1 cellular context compared by ENCODE assay signal in the genomic region with DNA sequence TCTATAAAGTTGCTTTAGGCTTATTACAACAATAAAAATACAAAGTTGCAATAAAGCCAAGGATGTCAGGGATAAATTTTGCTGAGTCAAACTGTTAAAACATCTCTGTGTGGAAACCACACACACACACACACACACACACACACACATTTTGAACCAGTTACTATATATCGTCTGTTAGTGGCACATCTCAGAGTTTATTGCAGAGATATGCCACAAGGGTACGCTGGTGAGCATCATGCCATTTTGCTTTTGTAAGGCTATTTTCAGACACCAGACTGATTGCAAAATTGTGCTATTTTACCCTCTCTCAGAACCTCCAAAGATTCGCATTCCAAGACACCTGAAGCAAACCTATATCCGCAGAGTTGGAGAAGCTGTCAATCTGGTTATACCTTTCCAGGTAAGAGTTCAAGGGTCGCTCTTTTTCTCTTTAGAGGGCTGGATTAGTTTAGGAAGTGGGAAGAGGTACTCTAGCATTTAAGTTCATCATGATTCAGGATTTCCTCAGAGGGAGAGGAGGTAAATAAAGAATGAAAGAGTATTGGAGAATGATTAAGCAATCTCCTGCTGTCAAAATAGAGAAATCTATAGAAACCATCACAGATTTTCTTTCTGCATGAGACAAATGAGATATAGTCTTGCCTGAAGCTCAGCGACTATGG.
A peak's percentile ranks its signal among the peaks of the same experiment; 100 is the strongest.
TF ChIP-seq lines count a peak whose summit lies in the region.

No MANE protein-coding gene starts in this region.

TF ChIP-seq in HepG2, 621 proteins besides CTCF, POLR2A, EP300 and RAD21 (continued from another document and continues in another):
- TF ChIP-seq, protein P1, sequence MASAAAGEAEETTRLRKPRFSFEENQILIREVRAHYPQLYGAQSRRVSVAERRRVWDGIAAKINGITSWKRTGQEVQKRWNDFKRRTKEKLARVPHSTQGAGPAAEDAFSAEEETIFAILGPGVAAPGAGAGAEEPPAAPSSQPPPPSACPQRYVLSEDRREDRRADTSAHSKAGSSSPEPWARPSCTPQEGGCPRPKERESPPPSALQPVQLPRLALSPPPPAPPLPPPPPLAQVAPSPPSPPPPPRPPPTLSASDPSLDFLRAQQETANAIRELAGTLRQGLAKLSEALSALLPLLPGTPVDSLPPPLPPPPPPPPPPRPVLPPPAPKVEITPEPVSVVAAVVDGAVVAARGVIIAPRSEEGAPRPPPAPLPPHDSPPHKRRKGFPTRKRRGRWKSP (CRISPR knock-in tag; IDR thresholded peaks at IDR 0.05) = no peak
- no peak for TF ChIP-seq CREB1 (IDR thresholded peaks at IDR 0.05)
- TF ChIP-seq CREB1 (CRISPR knock-in tag; IDR thresholded peaks at IDR 0.05) = peak; percentile 40; the same call in 1 of the 2 replicates
- peak; percentile 42; the same call in 1 of the 2 replicates for TF ChIP-seq TGIF2 (CRISPR knock-in tag; IDR thresholded peaks at IDR 0.05)
- no peak for TF ChIP-seq PHF20 (CRISPR knock-in tag; IDR thresholded peaks at IDR 0.05)
- TF ChIP-seq HNF4G (IDR thresholded peaks at IDR 0.05; ENCODE audit: borderline replicate concordance, low read depth, low read length) = 0 out of 2 replicates have a peak, but pooled peaks have one; percentile 42
- TF ChIP-seq HNF4G (CRISPR knock-in tag; IDR thresholded peaks at IDR 0.05; ENCODE audit: borderline replicate concordance, low read depth) = no peak
- TF ChIP-seq SAFB2 (CRISPR knock-in tag; IDR thresholded peaks at IDR 0.05; ENCODE audit: borderline replicate concordance, low read depth) = no peak
- TF ChIP-seq, protein P2, sequence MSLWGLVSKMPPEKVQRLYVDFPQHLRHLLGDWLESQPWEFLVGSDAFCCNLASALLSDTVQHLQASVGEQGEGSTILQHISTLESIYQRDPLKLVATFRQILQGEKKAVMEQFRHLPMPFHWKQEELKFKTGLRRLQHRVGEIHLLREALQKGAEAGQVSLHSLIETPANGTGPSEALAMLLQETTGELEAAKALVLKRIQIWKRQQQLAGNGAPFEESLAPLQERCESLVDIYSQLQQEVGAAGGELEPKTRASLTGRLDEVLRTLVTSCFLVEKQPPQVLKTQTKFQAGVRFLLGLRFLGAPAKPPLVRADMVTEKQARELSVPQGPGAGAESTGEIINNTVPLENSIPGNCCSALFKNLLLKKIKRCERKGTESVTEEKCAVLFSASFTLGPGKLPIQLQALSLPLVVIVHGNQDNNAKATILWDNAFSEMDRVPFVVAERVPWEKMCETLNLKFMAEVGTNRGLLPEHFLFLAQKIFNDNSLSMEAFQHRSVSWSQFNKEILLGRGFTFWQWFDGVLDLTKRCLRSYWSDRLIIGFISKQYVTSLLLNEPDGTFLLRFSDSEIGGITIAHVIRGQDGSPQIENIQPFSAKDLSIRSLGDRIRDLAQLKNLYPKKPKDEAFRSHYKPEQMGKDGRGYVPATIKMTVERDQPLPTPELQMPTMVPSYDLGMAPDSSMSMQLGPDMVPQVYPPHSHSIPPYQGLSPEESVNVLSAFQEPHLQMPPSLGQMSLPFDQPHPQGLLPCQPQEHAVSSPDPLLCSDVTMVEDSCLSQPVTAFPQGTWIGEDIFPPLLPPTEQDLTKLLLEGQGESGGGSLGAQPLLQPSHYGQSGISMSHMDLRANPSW (CRISPR knock-in tag; IDR thresholded peaks at IDR 0.05; ENCODE audit: borderline replicate concordance) = no peak
- TF ChIP-seq ZNF788 (CRISPR knock-in tag; IDR thresholded peaks at IDR 0.05; ENCODE audit: borderline replicate concordance) = no peak
- TF ChIP-seq LCORL (IDR thresholded peaks at IDR 0.05) = no peak
- no peak for TF ChIP-seq LCORL (CRISPR knock-in tag; IDR thresholded peaks at IDR 0.05)
- peak; percentile 56 for TF ChIP-seq ZEB1 (IDR thresholded peaks at IDR 0.05; ENCODE audit: insufficient replicate concordance, low read depth)
- TF ChIP-seq PHF5A (CRISPR knock-in tag; IDR thresholded peaks at IDR 0.05; ENCODE audit: low read depth, unreplicated experiment) = peak; percentile 30
- peak; percentile 58 for TF ChIP-seq GATAD2A (CRISPR knock-in tag; IDR thresholded peaks at IDR 0.05)
- TF ChIP-seq, protein P3, sequence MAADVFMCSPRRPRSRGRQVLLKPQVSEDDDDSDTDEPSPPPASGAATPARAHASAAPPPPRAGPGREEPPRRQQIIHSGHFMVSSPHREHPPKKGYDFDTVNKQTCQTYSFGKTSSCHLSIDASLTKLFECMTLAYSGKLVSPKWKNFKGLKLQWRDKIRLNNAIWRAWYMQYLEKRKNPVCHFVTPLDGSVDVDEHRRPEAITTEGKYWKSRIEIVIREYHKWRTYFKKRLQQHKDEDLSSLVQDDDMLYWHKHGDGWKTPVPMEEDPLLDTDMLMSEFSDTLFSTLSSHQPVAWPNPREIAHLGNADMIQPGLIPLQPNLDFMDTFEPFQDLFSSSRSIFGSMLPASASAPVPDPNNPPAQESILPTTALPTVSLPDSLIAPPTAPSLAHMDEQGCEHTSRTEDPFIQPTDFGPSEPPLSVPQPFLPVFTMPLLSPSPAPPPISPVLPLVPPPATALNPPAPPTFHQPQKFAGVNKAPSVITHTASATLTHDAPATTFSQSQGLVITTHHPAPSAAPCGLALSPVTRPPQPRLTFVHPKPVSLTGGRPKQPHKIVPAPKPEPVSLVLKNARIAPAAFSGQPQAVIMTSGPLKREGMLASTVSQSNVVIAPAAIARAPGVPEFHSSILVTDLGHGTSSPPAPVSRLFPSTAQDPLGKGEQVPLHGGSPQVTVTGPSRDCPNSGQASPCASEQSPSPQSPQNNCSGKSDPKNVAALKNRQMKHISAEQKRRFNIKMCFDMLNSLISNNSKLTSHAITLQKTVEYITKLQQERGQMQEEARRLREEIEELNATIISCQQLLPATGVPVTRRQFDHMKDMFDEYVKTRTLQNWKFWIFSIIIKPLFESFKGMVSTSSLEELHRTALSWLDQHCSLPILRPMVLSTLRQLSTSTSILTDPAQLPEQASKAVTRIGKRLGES (CRISPR knock-in tag; IDR thresholded peaks at IDR 0.05; ENCODE audit: borderline replicate concordance) = no peak
- TF ChIP-seq MAFG (CRISPR knock-in tag; IDR thresholded peaks at IDR 0.05) = no peak
- no peak for TF ChIP-seq TCF7 (IDR thresholded peaks at IDR 0.05; ENCODE audit: low read depth)
- no peak for TF ChIP-seq POGZ (CRISPR knock-in tag; IDR thresholded peaks at IDR 0.05)
- TF ChIP-seq SIX1 (CRISPR knock-in tag; IDR thresholded peaks at IDR 0.05; ENCODE audit: borderline replicate concordance) = no peak
- TF ChIP-seq SAP130 (CRISPR knock-in tag; IDR thresholded peaks at IDR 0.05; ENCODE audit: low read depth) = peak; percentile 31
- TF ChIP-seq, protein P4, sequence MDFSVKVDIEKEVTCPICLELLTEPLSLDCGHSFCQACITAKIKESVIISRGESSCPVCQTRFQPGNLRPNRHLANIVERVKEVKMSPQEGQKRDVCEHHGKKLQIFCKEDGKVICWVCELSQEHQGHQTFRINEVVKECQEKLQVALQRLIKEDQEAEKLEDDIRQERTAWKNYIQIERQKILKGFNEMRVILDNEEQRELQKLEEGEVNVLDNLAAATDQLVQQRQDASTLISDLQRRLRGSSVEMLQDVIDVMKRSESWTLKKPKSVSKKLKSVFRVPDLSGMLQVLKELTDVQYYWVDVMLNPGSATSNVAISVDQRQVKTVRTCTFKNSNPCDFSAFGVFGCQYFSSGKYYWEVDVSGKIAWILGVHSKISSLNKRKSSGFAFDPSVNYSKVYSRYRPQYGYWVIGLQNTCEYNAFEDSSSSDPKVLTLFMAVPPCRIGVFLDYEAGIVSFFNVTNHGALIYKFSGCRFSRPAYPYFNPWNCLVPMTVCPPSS (IDR thresholded peaks at IDR 0.05) = no peak
- TF ChIP-seq GABPB1 (CRISPR knock-in tag; IDR thresholded peaks at IDR 0.05) = no peak
- TF ChIP-seq ZNF83 (CRISPR knock-in tag; IDR thresholded peaks at IDR 0.05; ENCODE audit: borderline replicate concordance) = no peak
- no peak for TF ChIP-seq FOXP1 (IDR thresholded peaks at IDR 0.05)
- TF ChIP-seq FOXP1 (CRISPR knock-in tag; IDR thresholded peaks at IDR 0.05) = no peak
- TF ChIP-seq, protein P5, sequence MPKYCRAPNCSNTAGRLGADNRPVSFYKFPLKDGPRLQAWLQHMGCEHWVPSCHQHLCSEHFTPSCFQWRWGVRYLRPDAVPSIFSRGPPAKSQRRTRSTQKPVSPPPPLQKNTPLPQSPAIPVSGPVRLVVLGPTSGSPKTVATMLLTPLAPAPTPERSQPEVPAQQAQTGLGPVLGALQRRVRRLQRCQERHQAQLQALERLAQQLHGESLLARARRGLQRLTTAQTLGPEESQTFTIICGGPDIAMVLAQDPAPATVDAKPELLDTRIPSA (CRISPR knock-in tag; IDR thresholded peaks at IDR 0.05; ENCODE audit: borderline replicate concordance) = no peak
- no peak for TF ChIP-seq ZNF256 (CRISPR knock-in tag; conservative IDR thresholded peaks at IDR 0.05)
- no peak for TF ChIP-seq SPEN (CRISPR knock-in tag; IDR thresholded peaks at IDR 0.05; ENCODE audit: low read depth)
- TF ChIP-seq, protein P6, sequence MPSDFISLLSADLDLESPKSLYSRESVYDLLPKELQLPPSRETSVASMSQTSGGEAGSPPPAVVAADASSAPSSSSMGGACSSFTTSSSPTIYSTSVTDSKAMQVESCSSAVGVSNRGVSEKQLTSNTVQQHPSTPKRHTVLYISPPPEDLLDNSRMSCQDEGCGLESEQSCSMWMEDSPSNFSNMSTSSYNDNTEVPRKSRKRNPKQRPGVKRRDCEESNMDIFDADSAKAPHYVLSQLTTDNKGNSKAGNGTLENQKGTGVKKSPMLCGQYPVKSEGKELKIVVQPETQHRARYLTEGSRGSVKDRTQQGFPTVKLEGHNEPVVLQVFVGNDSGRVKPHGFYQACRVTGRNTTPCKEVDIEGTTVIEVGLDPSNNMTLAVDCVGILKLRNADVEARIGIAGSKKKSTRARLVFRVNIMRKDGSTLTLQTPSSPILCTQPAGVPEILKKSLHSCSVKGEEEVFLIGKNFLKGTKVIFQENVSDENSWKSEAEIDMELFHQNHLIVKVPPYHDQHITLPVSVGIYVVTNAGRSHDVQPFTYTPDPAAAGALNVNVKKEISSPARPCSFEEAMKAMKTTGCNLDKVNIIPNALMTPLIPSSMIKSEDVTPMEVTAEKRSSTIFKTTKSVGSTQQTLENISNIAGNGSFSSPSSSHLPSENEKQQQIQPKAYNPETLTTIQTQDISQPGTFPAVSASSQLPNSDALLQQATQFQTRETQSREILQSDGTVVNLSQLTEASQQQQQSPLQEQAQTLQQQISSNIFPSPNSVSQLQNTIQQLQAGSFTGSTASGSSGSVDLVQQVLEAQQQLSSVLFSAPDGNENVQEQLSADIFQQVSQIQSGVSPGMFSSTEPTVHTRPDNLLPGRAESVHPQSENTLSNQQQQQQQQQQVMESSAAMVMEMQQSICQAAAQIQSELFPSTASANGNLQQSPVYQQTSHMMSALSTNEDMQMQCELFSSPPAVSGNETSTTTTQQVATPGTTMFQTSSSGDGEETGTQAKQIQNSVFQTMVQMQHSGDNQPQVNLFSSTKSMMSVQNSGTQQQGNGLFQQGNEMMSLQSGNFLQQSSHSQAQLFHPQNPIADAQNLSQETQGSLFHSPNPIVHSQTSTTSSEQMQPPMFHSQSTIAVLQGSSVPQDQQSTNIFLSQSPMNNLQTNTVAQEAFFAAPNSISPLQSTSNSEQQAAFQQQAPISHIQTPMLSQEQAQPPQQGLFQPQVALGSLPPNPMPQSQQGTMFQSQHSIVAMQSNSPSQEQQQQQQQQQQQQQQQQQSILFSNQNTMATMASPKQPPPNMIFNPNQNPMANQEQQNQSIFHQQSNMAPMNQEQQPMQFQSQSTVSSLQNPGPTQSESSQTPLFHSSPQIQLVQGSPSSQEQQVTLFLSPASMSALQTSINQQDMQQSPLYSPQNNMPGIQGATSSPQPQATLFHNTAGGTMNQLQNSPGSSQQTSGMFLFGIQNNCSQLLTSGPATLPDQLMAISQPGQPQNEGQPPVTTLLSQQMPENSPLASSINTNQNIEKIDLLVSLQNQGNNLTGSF (CRISPR knock-in tag; IDR thresholded peaks at IDR 0.05) = no peak
- TF ChIP-seq PAWR (CRISPR knock-in tag; IDR thresholded peaks at IDR 0.05; ENCODE audit: borderline replicate concordance) = no peak
- TF ChIP-seq, protein P7, sequence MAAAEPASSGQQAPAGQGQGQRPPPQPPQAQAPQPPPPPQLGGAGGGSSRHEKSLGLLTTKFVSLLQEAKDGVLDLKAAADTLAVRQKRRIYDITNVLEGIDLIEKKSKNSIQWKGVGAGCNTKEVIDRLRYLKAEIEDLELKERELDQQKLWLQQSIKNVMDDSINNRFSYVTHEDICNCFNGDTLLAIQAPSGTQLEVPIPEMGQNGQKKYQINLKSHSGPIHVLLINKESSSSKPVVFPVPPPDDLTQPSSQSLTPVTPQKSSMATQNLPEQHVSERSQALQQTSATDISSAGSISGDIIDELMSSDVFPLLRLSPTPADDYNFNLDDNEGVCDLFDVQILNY (CRISPR knock-in tag; conservative IDR thresholded peaks at IDR 0.05) = no peak
- no peak for TF ChIP-seq GABPA (IDR thresholded peaks at IDR 0.05; ENCODE audit: low read depth, low read length)
- TF ChIP-seq GABPA (CRISPR knock-in tag; IDR thresholded peaks at IDR 0.05; ENCODE audit: low read depth) = no peak
- TF ChIP-seq ZNF737 (CRISPR knock-in tag; IDR thresholded peaks at IDR 0.05; ENCODE audit: borderline replicate concordance) = no peak
- no peak for TF ChIP-seq ELF3 (CRISPR knock-in tag; IDR thresholded peaks at IDR 0.05)
- TF ChIP-seq, protein P8, sequence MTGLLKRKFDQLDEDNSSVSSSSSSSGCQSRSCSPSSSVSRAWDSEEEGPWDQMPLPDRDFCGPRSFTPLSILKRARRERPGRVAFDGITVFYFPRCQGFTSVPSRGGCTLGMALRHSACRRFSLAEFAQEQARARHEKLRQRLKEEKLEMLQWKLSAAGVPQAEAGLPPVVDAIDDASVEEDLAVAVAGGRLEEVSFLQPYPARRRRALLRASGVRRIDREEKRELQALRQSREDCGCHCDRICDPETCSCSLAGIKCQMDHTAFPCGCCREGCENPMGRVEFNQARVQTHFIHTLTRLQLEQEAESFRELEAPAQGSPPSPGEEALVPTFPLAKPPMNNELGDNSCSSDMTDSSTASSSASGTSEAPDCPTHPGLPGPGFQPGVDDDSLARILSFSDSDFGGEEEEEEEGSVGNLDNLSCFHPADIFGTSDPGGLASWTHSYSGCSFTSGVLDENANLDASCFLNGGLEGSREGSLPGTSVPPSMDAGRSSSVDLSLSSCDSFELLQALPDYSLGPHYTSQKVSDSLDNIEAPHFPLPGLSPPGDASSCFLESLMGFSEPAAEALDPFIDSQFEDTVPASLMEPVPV (CRISPR knock-in tag; IDR thresholded peaks at IDR 0.05) = no peak
- TF ChIP-seq SSRP1 (CRISPR knock-in tag; IDR thresholded peaks at IDR 0.05) = 0 out of 2 replicates have a peak, but pooled peaks have one; percentile 37
- no peak for TF ChIP-seq ZNF33B (CRISPR knock-in tag; IDR thresholded peaks at IDR 0.05)
- no peak for TF ChIP-seq ONECUT2 (CRISPR knock-in tag; IDR thresholded peaks at IDR 0.05)
- TF ChIP-seq, protein P9, sequence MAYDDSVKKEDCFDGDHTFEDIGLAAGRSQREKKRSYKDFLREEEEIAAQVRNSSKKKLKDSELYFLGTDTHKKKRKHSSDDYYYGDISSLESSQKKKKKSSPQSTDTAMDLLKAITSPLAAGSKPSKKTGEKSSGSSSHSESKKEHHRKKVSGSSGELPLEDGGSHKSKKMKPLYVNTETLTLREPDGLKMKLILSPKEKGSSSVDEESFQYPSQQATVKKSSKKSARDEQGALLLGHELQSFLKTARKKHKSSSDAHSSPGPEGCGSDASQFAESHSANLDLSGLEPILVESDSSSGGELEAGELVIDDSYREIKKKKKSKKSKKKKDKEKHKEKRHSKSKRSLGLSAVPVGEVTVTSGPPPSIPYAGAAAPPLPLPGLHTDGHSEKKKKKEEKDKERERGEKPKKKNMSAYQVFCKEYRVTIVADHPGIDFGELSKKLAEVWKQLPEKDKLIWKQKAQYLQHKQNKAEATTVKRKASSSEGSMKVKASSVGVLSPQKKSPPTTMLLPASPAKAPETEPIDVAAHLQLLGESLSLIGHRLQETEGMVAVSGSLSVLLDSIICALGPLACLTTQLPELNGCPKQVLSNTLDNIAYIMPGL (CRISPR knock-in tag; IDR thresholded peaks at IDR 0.05; ENCODE audit: borderline replicate concordance in 1 of 2, low read depth in 1 of 2) = peak in 1 of 2 experiments; percentile 54; a peak in 1 of 4 replicates
- TF ChIP-seq ZNF205 (CRISPR knock-in tag; IDR thresholded peaks at IDR 0.05) = no peak
- no peak for TF ChIP-seq MTF2 (CRISPR knock-in tag; IDR thresholded peaks at IDR 0.05; ENCODE audit: borderline replicate concordance)
- TF ChIP-seq NR2C2 (CRISPR knock-in tag; IDR thresholded peaks at IDR 0.05; ENCODE audit: borderline replicate concordance) = 0 out of 2 replicates have a peak, but pooled peaks have one; percentile 14
